ENCODE assay signal across 8 cellular contexts in the genomic region with DNA sequence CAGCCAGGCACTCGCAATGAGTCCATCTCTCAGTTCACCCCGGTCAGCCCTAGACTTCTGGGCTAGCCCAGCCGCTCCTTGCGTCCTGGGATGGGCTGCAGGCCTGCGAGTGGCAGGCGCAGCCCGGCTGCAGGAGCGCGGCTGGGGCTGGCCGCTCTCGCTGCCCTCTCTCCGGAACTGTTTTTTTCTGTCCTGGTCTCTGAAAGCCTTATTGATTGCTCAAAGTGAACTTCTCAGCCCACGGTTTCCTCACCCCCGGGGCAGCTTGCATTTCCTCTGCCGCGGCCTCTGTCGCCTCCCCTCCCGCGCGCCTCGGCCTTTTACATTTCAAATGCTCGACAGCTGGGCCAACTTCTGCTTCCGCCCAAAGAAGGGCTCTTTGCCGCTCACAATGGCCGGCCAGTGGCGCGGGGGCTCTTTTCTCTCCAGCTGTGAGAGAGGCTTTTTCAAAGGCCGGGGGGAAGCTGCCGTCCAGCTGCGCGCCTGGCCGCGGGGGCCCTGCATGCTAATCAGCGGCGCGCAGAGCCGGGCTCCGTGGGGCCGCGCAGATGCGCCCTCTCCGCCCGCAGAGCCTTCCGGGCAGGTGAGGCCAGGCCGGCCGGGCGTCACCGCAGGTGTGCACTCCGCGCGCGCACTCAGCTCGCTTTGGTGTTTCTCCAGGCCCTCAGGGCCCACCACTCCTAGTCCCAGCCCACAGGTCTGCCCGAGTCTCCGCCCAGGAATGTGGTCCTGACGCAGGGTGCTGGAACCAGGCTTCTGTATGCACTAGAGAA.
DNase-seq lines count a peak whose midpoint lies in the region; ATAC-seq and TF ChIP-seq lines count a peak whose summit lies in the region.

No MANE protein-coding gene starts in this region.

- H3K36me3 Mint-ChIP-seq in HFFc6 (ENCODE audit: low read depth): no peaks in the 10 kb centered on the region

- no peaks in the 10 kb centered on the region for H3K36me3 ChIP-seq in cardiac muscle cell

- CTCF ChIA-PET in GM10248 (lab: Yijun Ruan, JAX): no interaction called here

- H3K4me3 ChIP-seq in cardiac muscle cell: peak overlapping the region; percentile 22

- no peaks in the 10 kb centered on the region for H3K9me3 ChIP-seq in cardiac muscle cell (ENCODE audit: low read depth)

- no peak overlapping the region for H3K27ac ChIP-seq in cardiac muscle cell

- POLR2A ChIA-PET in GM10248 (lab: Yijun Ruan, JAX): no interaction called here

- H3K4me1 ChIP-seq in cardiac muscle cell (ENCODE audit: low read depth): no peaks in the 10 kb centered on the region

- H3K27ac Mint-ChIP-seq in HFFc6: no peak overlapping the region

- ATAC-seq in HG03354 (IDR thresholded peaks at IDR 0.05; ENCODE audit: poor library complexity, severe bottlenecking, unreplicated experiment): peak; percentile 68

- H3K27me3 Mint-ChIP-seq in HFFc6 (ENCODE audit: insufficient read depth): peaks cover 4% of the 10 kb centered on the region; the same call in 1 of the 2 replicates

- no peaks in the 10 kb centered on the region for H3K27me3 ChIP-seq in cardiac muscle cell

- no peaks in the 10 kb centered on the region for H3K4me1 Mint-ChIP-seq in HFFc6 (ENCODE audit: low read depth)

- DNase-seq in GM10248 (ENCODE audit: extremely low spot score): peak; percentile 62
- DNase-seq in activated CD8-positive, alpha-beta memory T cell treated with anti-CD3 and anti-CD28 coated beads, Interleukin-2, amount 50 U/mL, for 48 hours: peak; percentile 79
- DNase-seq in cardiac muscle cell (ENCODE audit: low read depth in 1 of 2, low spot score in 1 of 2): peak; percentile 5 to 53
- peak; percentile 20 for DNase-seq in pons (ENCODE audit: low spot score)
- DNase-seq in HFFc6: no peak
- DNase-seq in SKM-1 (lab: John Stamatoyannopoulos, UW; ENCODE audit: unreplicated experiment): no peak
- DNase-seq in NCI-H187 (lab: John Stamatoyannopoulos, UW): no peak

- H3K9me3 Mint-ChIP-seq in HFFc6: no peaks in the 10 kb centered on the region

- TF ChIP-seq CTCF in GM10248 (IDR thresholded peaks at IDR 0.05; ENCODE audit: control extremely low read depth, extremely low read depth, low read depth, missing control alignments) (no peak), cardiac muscle cell (IDR thresholded peaks at IDR 0.05; ENCODE audit: low read depth, low read length) (no peak), HFFc6 (IDR thresholded peaks at IDR 0.05) (no peak)

- H3K4me3 Mint-ChIP-seq in HFFc6: no peak overlapping the region

Comparison
In these comparisons a context has a peak if more than half of its experiments do, and no peak if none do; other contexts are left out.
1. DNase-seq: peak in GM10248 (single experiment), activated CD8-positive, alpha-beta memory T cell treated with anti-CD3 and anti-CD28 coated beads, Interleukin-2, amount 50 U/mL, for 48 hours (single experiment), cardiac muscle cell (2 of 2) and pons (single experiment); none in HFFc6 (single experiment), SKM-1 (single experiment) and NCI-H187 (0 of 2).